Comparison of ENCODE assay signal across 27 cellular contexts in genomic region chrX:47210661-47211425, GRCh38. TPM values are rescaled to one million over a fixed set of nuclear protein-coding genes. Genes with fewer than 3 reads are reported as not detected.
DNase-seq lines count a peak whose midpoint lies in the region; ATAC-seq, FAIRE-seq and TF ChIP-seq lines count a peak whose summit lies in the region.
"Had no signal": no experiment of that assay in that cellular context is flagged by ENCODE, and none has a peak within 500 bp of the region (broad histone marks: within the 10 kb centered on the region; RNA-seq: fewer than 3 reads in every experiment).

No MANE protein-coding gene starts in this region.

- H3K27me3 ChIP-seq in CD4-positive, alpha-beta memory T cell (ENCODE audit: insufficient read depth, low read length): no peaks in the 10 kb centered on the region
- no peaks in the 10 kb centered on the region for H3K27me3 ChIP-seq in bronchial epithelial cell (ENCODE audit: control insufficient read depth, insufficient read depth, low read length)
- H3K27me3 ChIP-seq: SJCRH30 had no signal

- peak overlapping the region; percentile 24 for H3K27ac Mint-ChIP-seq in activated CD8-positive, alpha-beta memory T cell treated with anti-CD3 and anti-CD28 coated beads, Interleukin-2, amount 10 ng/mL, durations not matched to agents 7 days and 5 days
- H3K27ac Mint-ChIP-seq in CD4-positive, alpha-beta memory T cell: peak overlapping the region in 6 of 7 donors; percentile 6 to 81 (median 41)
- H3K27ac Mint-ChIP-seq: GM23338 had no signal

- H3K27ac ChIP-seq in CD4-positive, alpha-beta memory T cell (ENCODE audit: low read depth, low read length): no peak overlapping the region
- H3K27ac ChIP-seq: 22Rv1, SJCRH30 had no signal

- POLR2A ChIA-PET in CD4-positive, alpha-beta memory T cell (lab: Charles Lee; ENCODE audit: partially characterized antibody): no interaction called here

- no peak overlapping the region for H3K4me3 Mint-ChIP-seq in activated CD8-positive, alpha-beta memory T cell treated with anti-CD3 and anti-CD28 coated beads, Interleukin-2, amount 10 ng/mL, durations not matched to agents 7 days and 5 days
- no peak overlapping the region for H3K4me3 Mint-ChIP-seq in CD4-positive, alpha-beta memory T cell
- H3K4me3 Mint-ChIP-seq: GM23338, H9 had no signal

- no peak for TF ChIP-seq CTCF in bronchial epithelial cell (IDR thresholded peaks at IDR 0.05; ENCODE audit: insufficient read depth, low read length, severe bottlenecking)

- H3K9me3 Mint-ChIP-seq in activated CD8-positive, alpha-beta memory T cell treated with anti-CD3 and anti-CD28 coated beads, Interleukin-2, amount 10 ng/mL, durations not matched to agents 7 days and 5 days (ENCODE audit: low read depth): no peaks in the 10 kb centered on the region
- H3K9me3 Mint-ChIP-seq in CD4-positive, alpha-beta memory T cell: no peaks in the 10 kb centered on the region
- H3K9me3 Mint-ChIP-seq: GM23338, H9 had no signal

- CTCF ChIA-PET in activated CD8-positive, alpha-beta memory T cell treated with anti-CD3 and anti-CD28 coated beads, Interleukin-2, amount 10 ng/mL, durations not matched to agents 7 days and 5 days (lab: Charles Lee): no interaction called here
- CTCF ChIA-PET in CD4-positive, alpha-beta memory T cell (lab: Charles Lee; ENCODE audit: partially characterized antibody): no interaction called here

- peaks cover 47% of the 10 kb centered on the region for H3K36me3 Mint-ChIP-seq in activated CD8-positive, alpha-beta memory T cell treated with anti-CD3 and anti-CD28 coated beads, Interleukin-2, amount 10 ng/mL, durations not matched to agents 7 days and 5 days
- peaks cover 50 to 57% of the 10 kb centered on the region in 2 donors for H3K36me3 Mint-ChIP-seq in CD4-positive, alpha-beta memory T cell

- no peak for DNase-seq in activated CD8-positive, alpha-beta memory T cell treated with anti-CD3 and anti-CD28 coated beads, Interleukin-2, amount 10 ng/mL, durations not matched to agents 7 days and 5 days
- no peak for DNase-seq in activated CD8-positive, alpha-beta memory T cell treated with anti-CD3 and anti-CD28 coated beads, Interleukin-2, amount 50 U/mL, for 4 hours
- no peak for DNase-seq in CD4-positive, alpha-beta memory T cell
- DNase-seq in bronchial epithelial cell (ENCODE audit: low read depth) (no peak), mesenteric fat pad (ENCODE audit: low spot score) (peak; percentile 78), RPMI8226 (no peak), COLO829 (ENCODE audit: low spot score) (no peak)
- DNase-seq: ACHN, COR-L47, DMS53, H9, Karpas-422, NCI-H1092 treated with DMSO at 0.1 percent for 48 hours, NCI-H1436, NCI-H187, NCI-H2081 treated with DMSO at 0.1 percent for 48 hours, NCI-H2171, NCI-H226, NCI-H510A, NCI-H69, SJCRH30 had no signal

- H3K4me1 Mint-ChIP-seq in activated CD8-positive, alpha-beta memory T cell treated with anti-CD3 and anti-CD28 coated beads, Interleukin-2, amount 10 ng/mL, durations not matched to agents 7 days and 5 days: no peaks in the 10 kb centered on the region
- peaks cover 0 to 3% (median 2%) of the 10 kb centered on the region in 4 donors for H3K4me1 Mint-ChIP-seq in CD4-positive, alpha-beta memory T cell

- peak; percentile 36 for FAIRE-seq in bronchial epithelial cell (lab: Jason Lieb, UNC)
- FAIRE-seq: GM18507, HepG2 had no signal

- ATAC-seq in activated CD8-positive, alpha-beta memory T cell treated with anti-CD3 and anti-CD28 coated beads, Interleukin-2, amount 10 ng/mL, durations not matched to agents 7 days and 5 days: no peak
- ATAC-seq in GM18858 (IDR thresholded peaks at IDR 0.05; ENCODE audit: unreplicated experiment): no peak
- ATAC-seq: GM23338, HepG2, Panc1 had no signal

- no peaks in the 10 kb centered on the region for H3K9me3 ChIP-seq in CD4-positive, alpha-beta memory T cell (ENCODE audit: control insufficient read depth in 1 of 2, low read length in 2 of 2)
- H3K9me3 ChIP-seq: SJCRH30 had no signal

- intact Hi-C loops in CD4-positive, alpha-beta memory T cell (cut with micrococcal nuclease): no loop called here

- H3K27me3 Mint-ChIP-seq in activated CD8-positive, alpha-beta memory T cell treated with anti-CD3 and anti-CD28 coated beads, Interleukin-2, amount 10 ng/mL, durations not matched to agents 7 days and 5 days: no peaks in the 10 kb centered on the region
- H3K27me3 Mint-ChIP-seq in CD4-positive, alpha-beta memory T cell: no peaks in the 10 kb centered on the region

- no peaks in the 10 kb centered on the region for H3K4me1 ChIP-seq in CD4-positive, alpha-beta memory T cell (ENCODE audit: insufficient read depth, low read length)
- H3K4me1 ChIP-seq: SJCRH30 had no signal

- H3K36me3 ChIP-seq in CD4-positive, alpha-beta memory T cell (ENCODE audit: insufficient read depth, low read length): peaks cover 63% of the 10 kb centered on the region
- H3K36me3 ChIP-seq in bronchial epithelial cell (ENCODE audit: control insufficient read depth, insufficient read depth, low read length): peaks cover 24% of the 10 kb centered on the region

- no peak overlapping the region for H3K4me3 ChIP-seq in CD4-positive, alpha-beta memory T cell (ENCODE audit: low read length in 2 of 2)
- H3K4me3 ChIP-seq in bronchial epithelial cell (ENCODE audit: low read depth, low read length): no peak overlapping the region
- H3K4me3 ChIP-seq: GM23338, SJCRH30 had no signal

RNA-seq across cellular contexts. Expression of gene CDK16, which starts 7.6 kb away (rescaled TPM):
- 10 to 100 TPM; 61.4 to 80.6 TPM for total RNA-seq in activated CD8-positive, alpha-beta memory T cell treated with anti-CD3 and anti-CD28 coated beads, Interleukin-2, amount 10 ng/mL, durations not matched to agents 7 days and 5 days
- 10 to 100 TPM; 52.9 to 57.4 TPM for total RNA-seq in CD4-positive, alpha-beta memory T cell
- 10 to 100 TPM in 1 of 2 donors, 1 to 10 TPM in 1; 1.6 to 24.5 TPM for polyA plus RNA-seq in CD4-positive, alpha-beta memory T cell
- total RNA-seq in bronchial epithelial cell: 54.8 and 100 TPM in 2 replicates
- total RNA-seq in mesenteric fat pad: 80.6 TPM

RNA-seq across cellular contexts. Expression of gene UBA1, which starts 17.2 kb away (rescaled TPM):
- total RNA-seq in activated CD8-positive, alpha-beta memory T cell treated with anti-CD3 and anti-CD28 coated beads, Interleukin-2, amount 10 ng/mL, durations not matched to agents 7 days and 5 days: 100 to 1,000 TPM; 177 to 204 TPM
- total RNA-seq in CD4-positive, alpha-beta memory T cell: 100 to 1,000 TPM; 129 to 136 TPM
- polyA plus RNA-seq in CD4-positive, alpha-beta memory T cell: 100 to 1,000 TPM; 149 to 167 TPM
- 87.4 and 137 TPM in 2 replicates for total RNA-seq in bronchial epithelial cell
- 189 TPM for total RNA-seq in mesenteric fat pad

RNA-seq across cellular contexts. Expression of gene USP11, which starts 22.0 kb away (rescaled TPM):
- total RNA-seq in activated CD8-positive, alpha-beta memory T cell treated with anti-CD3 and anti-CD28 coated beads, Interleukin-2, amount 10 ng/mL, durations not matched to agents 7 days and 5 days: 10 to 100 TPM; 54.8 to 72.7 TPM
- total RNA-seq in CD4-positive, alpha-beta memory T cell: 10 to 100 TPM; 78.4 to 81.4 TPM
- 10 to 100 TPM; 36.6 to 45.3 TPM for polyA plus RNA-seq in CD4-positive, alpha-beta memory T cell
- total RNA-seq in bronchial epithelial cell: 6.1 and 7.3 TPM in 2 replicates
- total RNA-seq in mesenteric fat pad: 42.2 TPM
